Comparison of ENCODE assay signal across 25 cellular contexts in genomic region chrX:94551831-94552230, GRCh38.
"Had no signal": no experiment of that assay in that cellular context is flagged by ENCODE, and none has a peak within 500 bp of the region (broad histone marks: within the 10 kb centered on the region; RNA-seq: fewer than 3 reads in every experiment).

No MANE protein-coding gene starts in this region.

- DNase-seq: activated CD4-positive, alpha-beta T cell treated with anti-CD3 and anti-CD28 coated beads for 4 hours; activated CD4-positive, alpha-beta T cell treated with anti-CD3 and anti-CD28 coated beads, Interleukin-2, amount 50 U/mL, for 48 hours; activated CD8-positive, alpha-beta memory T cell treated with anti-CD3 and anti-CD28 coated beads for 24 hours; activated effector memory CD4-positive, alpha-beta T cell treated with Interleukin-2 at 50 U/mL for 16 hours; activated naive CD4-positive, alpha-beta T cell treated with Interleukin-2 at 50 U/mL for 16 hours; activated naive CD8-positive, alpha-beta T cell treated with anti-CD3 and anti-CD28 coated beads for 36 hours; adrenal gland; aorta; cerebellar nuclear complex; colonic mucosa; effector CD8-positive, alpha-beta T cell; kidney glomerular epithelial cell; mesendoderm; natural killer cell; stimulated activated CD4-positive, alpha-beta T cell treated with anti-CD3 and anti-CD28 coated beads, Interleukin-12 subunit alpha, Interleukin-12 subunit beta, amount 100 ng/mL, for 4 hours; stimulated activated CD4-positive, alpha-beta T cell treated with anti-CD3 and anti-CD28 coated beads, Interleukin-4, amount 100 ng/mL, for 1 hour; stimulated activated naive CD8-positive, alpha-beta T cell treated with anti-CD3 and anti-CD28 coated beads, Interleukin-15, Interleukin-2, amounts not matched to agents 100 U/mL and 50 U/mL, for 24 hours; testis; transverse colon had no signal

- H3K27me3 ChIP-seq: adrenal gland, cardiac muscle cell, colonic mucosa, neural progenitor cell, testis, transverse colon had no signal

- ATAC-seq: left lobe of liver; natural killer cell; sciatic nerve; stimulated activated naive CD8-positive, alpha-beta T cell treated with anti-CD3 and anti-CD28 coated beads, Interleukin-15, Interleukin-2, amounts not matched to agents 100 U/mL and 50 U/mL, for 24 hours had no signal

- H3K9me3 ChIP-seq: adrenal gland, colonic mucosa, testis, transverse colon had no signal

- H3K4me3 ChIP-seq: adrenal gland, cardiac muscle cell, colonic mucosa, lung, neural progenitor cell, skin epidermis, testis, transverse colon had no signal

- H3K9ac ChIP-seq: neural progenitor cell had no signal

- H3K36me3 ChIP-seq: adrenal gland, cardiac muscle cell, colonic mucosa, neural progenitor cell, transverse colon had no signal

- H3K27ac ChIP-seq: adrenal gland, cardiac muscle cell, colonic mucosa, neural progenitor cell, skin epidermis, testis, transverse colon had no signal

- H3K4me1 ChIP-seq: adrenal gland, colonic mucosa, neural progenitor cell, testis, transverse colon had no signal

- H2AFZ ChIP-seq: neural progenitor cell had no signal

- H3K4me2 ChIP-seq: neural progenitor cell had no signal
